10 cellular contexts compared by ENCODE assay signal in genomic region chr15:76286231-76286879, GRCh38. TPM values are rescaled to one million over a fixed set of nuclear protein-coding genes. Genes with fewer than 3 reads are reported as not detected.
DNase-seq lines count a peak whose midpoint lies in the region; ATAC-seq and TF ChIP-seq lines count a peak whose summit lies in the region.
"Had no signal": no experiment of that assay in that cellular context is flagged by ENCODE, and none has a peak within 500 bp of the region (broad histone marks: within the 10 kb centered on the region; RNA-seq: fewer than 3 reads in every experiment).

No MANE protein-coding gene starts in this region.

- peak overlapping the region in 1 of 2 experiments; percentile 53; a peak in 3 of 4 replicates for H3K4me3 ChIP-seq in DND-41 (ENCODE audit: low read depth in 1 of 2, low read length in 2 of 2)

- peak; percentile 51 for DNase-seq in DND-41
- DNase-seq in activated CD4-positive, alpha-beta memory T cell treated with anti-CD3 and anti-CD28 coated beads for 36 hours, result peak; percentile 26
- peak; percentile 53 to 66 for DNase-seq in lung microvascular endothelial cell (ENCODE audit: low read depth in 2 of 2)
- no peak for DNase-seq in HuH-7 (ENCODE audit: low spot score)
- DNase-seq in NCI-H1436 (lab: John Stamatoyannopoulos, UW), result no peak
- DNase-seq: Peyer's patch had no signal

- H3K27ac ChIP-seq in DND-41 (ENCODE audit: low read length), result peak overlapping the region; percentile 88

- peak overlapping the region; percentile 49 for H3K9ac ChIP-seq in DND-41 (ENCODE audit: low read depth, low read length)

- TF ChIP-seq CTCF in DND-41 (IDR thresholded peaks at IDR 0.05; ENCODE audit: borderline replicate concordance, extremely low read depth, low read length, poor library complexity, severe bottlenecking), result no peak

- H3K4me2 ChIP-seq in DND-41 (ENCODE audit: insufficient read depth, low read length), result peak overlapping the region; percentile 75

- peaks cover 29% of the 10 kb centered on the region for H3K36me3 Mint-ChIP-seq in activated CD4-positive, alpha-beta memory T cell treated with anti-CD3 and anti-CD28 coated beads for 36 hours

- H4K20me1 ChIP-seq in DND-41 (ENCODE audit: insufficient read depth, low read length), result no peaks in the 10 kb centered on the region; the same call in 1 of the 2 replicates

- ATAC-seq in DND-41 (ENCODE audit: insufficient read depth, low read depth), result peak; percentile 99
- peak; percentile 64 for ATAC-seq in GM21717 (IDR thresholded peaks at IDR 0.05; ENCODE audit: unreplicated experiment)
- no peak for ATAC-seq in HG02870 (IDR thresholded peaks at IDR 0.05; ENCODE audit: unreplicated experiment)
- ATAC-seq in HG02759 (IDR thresholded peaks at IDR 0.05; ENCODE audit: unreplicated experiment), result no peak

- H3K36me3 ChIP-seq in DND-41 (ENCODE audit: insufficient read depth, low read length), result peaks cover 39% of the 10 kb centered on the region

- H3K4me3 Mint-ChIP-seq in activated CD4-positive, alpha-beta memory T cell treated with anti-CD3 and anti-CD28 coated beads for 36 hours, result peak overlapping the region; percentile 67

- peak overlapping the region; percentile 72 for H2AFZ ChIP-seq in DND-41 (ENCODE audit: low read depth, low read length)

- no peaks in the 10 kb centered on the region for H3K9me3 ChIP-seq in DND-41 (ENCODE audit: insufficient read depth, low read length, severe bottlenecking)
- H3K9me3 ChIP-seq: Peyer's patch had no signal

- H3K4me1 Mint-ChIP-seq in activated CD4-positive, alpha-beta memory T cell treated with anti-CD3 and anti-CD28 coated beads for 36 hours (ENCODE audit: low read depth), result peaks cover 13% of the 10 kb centered on the region

- no peaks in the 10 kb centered on the region for H3K27me3 Mint-ChIP-seq in activated CD4-positive, alpha-beta memory T cell treated with anti-CD3 and anti-CD28 coated beads for 36 hours

- H3K27ac Mint-ChIP-seq in activated CD4-positive, alpha-beta memory T cell treated with anti-CD3 and anti-CD28 coated beads for 36 hours, result peak overlapping the region; percentile 73

- intact Hi-C loops in activated CD4-positive, alpha-beta memory T cell treated with anti-CD3 and anti-CD28 coated beads for 36 hours (cut with micrococcal nuclease), result loop anchor here (1.0 to 5.0 kb wide), 2 partner anchors 25 to 99 kb away; partner anchors contain the start of gene ETFA

- no peaks in the 10 kb centered on the region for H3K9me3 Mint-ChIP-seq in activated CD4-positive, alpha-beta memory T cell treated with anti-CD3 and anti-CD28 coated beads for 36 hours

- no peaks in the 10 kb centered on the region for H3K27me3 ChIP-seq in DND-41 (ENCODE audit: insufficient read depth, low read length, poor library complexity)
- H3K27me3 ChIP-seq: Peyer's patch had no signal

- CTCF ChIA-PET in activated CD4-positive, alpha-beta memory T cell treated with anti-CD3 and anti-CD28 coated beads for 36 hours (lab: Charles Lee), result interaction anchor here (0.6 to 1.6 kb wide), 5 partner anchors 69 to 354 kb away, joined by 3 read pairs; no protein-coding TSS in a partner anchor

- H3K4me1 ChIP-seq in DND-41 (ENCODE audit: insufficient read depth, low read length), result peaks cover 16% of the 10 kb centered on the region

- POLR2A ChIA-PET in activated CD4-positive, alpha-beta memory T cell treated with anti-CD3 and anti-CD28 coated beads for 36 hours (lab: Charles Lee), result no interaction called here

- H3K79me2 ChIP-seq in DND-41 (ENCODE audit: insufficient read depth, low read length), result peaks cover 12% of the 10 kb centered on the region

RNA-seq across cellular contexts. Expression of gene ETFA, which starts 24.9 kb away (rescaled TPM):
- total RNA-seq in activated CD4-positive, alpha-beta memory T cell treated with anti-CD3 and anti-CD28 coated beads for 36 hours, result 100 to 1,000 TPM; 169 to 173 TPM
- 131 and 158 TPM in 2 replicates for total RNA-seq in lung microvascular endothelial cell

RNA-seq across cellular contexts. Expression of gene ISL2, which starts 50.2 kb away (rescaled TPM):
- under 1 TPM; 0.15 to 0.19 TPM for total RNA-seq in activated CD4-positive, alpha-beta memory T cell treated with anti-CD3 and anti-CD28 coated beads for 36 hours
- 0.40 and 0.65 TPM in 2 replicates for total RNA-seq in lung microvascular endothelial cell
- total RNA-seq: skeletal muscle tissue had no signal

Comparison
In these comparisons a context has a peak if more than half of its experiments do, and no peak if none do; other contexts are left out.
1. ATAC-seq: peak in DND-41 (single experiment) and GM21717 (single experiment); none in HG02870 (single experiment) and HG02759 (single experiment).
2. DNase-seq: peak in DND-41 (single experiment), activated CD4-positive, alpha-beta memory T cell treated with anti-CD3 and anti-CD28 coated beads for 36 hours (single experiment) and lung microvascular endothelial cell (2 of 2); none in HuH-7 (single experiment) and NCI-H1436 (single experiment).